ENCODE assay signal across 13 cellular contexts in the genomic region with DNA sequence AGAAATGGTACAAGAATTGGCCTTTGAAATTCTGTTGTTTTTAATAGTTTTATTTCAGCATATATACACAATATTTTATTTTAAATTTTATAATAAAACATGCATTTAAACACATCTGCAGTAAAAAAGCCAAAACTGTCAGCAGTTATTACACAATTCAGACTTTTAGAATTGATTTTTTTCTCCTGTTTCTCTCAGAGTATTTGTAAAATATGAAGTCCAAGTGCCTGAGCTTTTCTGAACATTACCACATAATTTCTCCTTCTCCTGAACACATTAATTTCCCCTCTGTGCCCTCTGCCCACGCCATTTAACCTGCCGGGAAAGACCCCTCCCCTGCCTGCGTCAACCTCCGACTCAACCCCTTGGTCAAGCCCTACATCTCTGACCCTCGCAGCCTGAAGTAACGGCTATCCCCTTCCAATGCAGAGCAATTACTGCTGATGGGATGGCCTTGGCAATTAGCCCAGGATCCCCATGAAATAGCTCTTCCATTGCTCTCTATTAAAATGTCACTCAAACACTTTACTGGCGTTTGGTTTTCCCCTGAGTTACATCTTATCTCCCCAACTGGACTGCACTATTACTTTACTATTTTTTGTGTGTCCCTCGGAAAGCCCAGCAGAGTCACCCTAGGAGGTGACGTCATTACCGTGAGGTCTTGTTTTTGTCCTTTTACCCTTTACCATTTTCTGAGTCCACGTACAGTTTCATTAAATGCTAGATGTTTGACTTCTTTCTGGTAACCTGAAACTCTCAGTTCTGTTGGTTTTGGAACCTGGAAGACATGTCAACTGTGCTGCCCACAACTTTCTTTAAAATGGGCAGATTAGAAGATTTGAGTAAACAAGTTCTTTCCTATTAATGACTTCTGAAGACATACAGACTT.
A peak's percentile ranks its signal among the peaks of the same experiment; 100 is the strongest.
DNase-seq lines count a peak whose midpoint lies in the region; ATAC-seq and TF ChIP-seq lines count a peak whose summit lies in the region.
"Had no signal": no experiment of that assay in that cellular context is flagged by ENCODE, and none has a peak within 500 bp of the region (broad histone marks: within the 10 kb centered on the region; RNA-seq: fewer than 3 reads in every experiment).

No MANE protein-coding gene starts in this region.

- TF ChIP-seq CTCF in GM13977 (IDR thresholded peaks at IDR 0.05; ENCODE audit: extremely low read depth, insufficient read depth, missing control alignments): no peak

- no peaks in the 10 kb centered on the region for H4K20me1 ChIP-seq in BLaER1

- no peak for ATAC-seq in SK-N-SH treated with all-trans-retinoic acid at 6 μM for 48 hours

- peaks cover 66% of the 10 kb centered on the region for H3K4me1 ChIP-seq in BLaER1

- DNase-seq in GM13977 (ENCODE audit: low spot score) (peak; percentile 34), left kidney (ENCODE audit: low read depth, low spot score) (peak; percentile 61), GOT3 (lab: John Stamatoyannopoulos, UW) (no peak), NCI-H2029 treated with DMSO at 0.1 percent for 48 hours (lab: John Stamatoyannopoulos, UW) (no peak), substantia nigra (lab: John Stamatoyannopoulos, UW) (no peak), SKM-1 treated with dmso at 0.1 percent for 144 hours (lab: John Stamatoyannopoulos, UW; ENCODE audit: unreplicated experiment) (no peak)
- DNase-seq: activated CD4-positive, CD25-positive, alpha-beta regulatory T cell treated with anti-CD3 and anti-CD28 coated beads, Interleukin-2, amount 50 U/mL, for 72 hours; CD4-positive, alpha-beta T cell; effector CD4-positive, alpha-beta T cell; NCI-H1694; stimulated activated CD4-positive, alpha-beta T cell treated with anti-CD3 and anti-CD28 coated beads, Interleukin-12 subunit alpha, Interleukin-12 subunit beta, amount 100 ng/mL, for 4 hours had no signal

- H3K36me3 ChIP-seq in BLaER1: no peaks in the 10 kb centered on the region

- H3K27ac ChIP-seq in BLaER1 (no peak overlapping the region), substantia nigra (ENCODE audit: low read depth, low read length, poor library complexity, severe bottlenecking) (no peak overlapping the region)

- in situ Hi-C loops in GM13977 (cut with MboI; ENCODE audit: low pct_unique_long_range_greater_than_20kb, low sequenced_read_pairs, unreplicated experiment): no loop called here

- H3K27me3 ChIP-seq in BLaER1: no peaks in the 10 kb centered on the region

- peak overlapping the region; percentile 94; the same call in 1 of the 2 replicates for H3K4me2 ChIP-seq in BLaER1

- H3K9me3 ChIP-seq in BLaER1: no peaks in the 10 kb centered on the region

- no peak overlapping the region for H3K9ac ChIP-seq in BLaER1

- H3K4me3 ChIP-seq in BLaER1: no peak overlapping the region

TF ChIP-seq in SK-N-SH treated with all-trans-retinoic acid at 6 μM for 48 hours, 23 proteins besides CTCF, POLR2A, EP300 and RAD21:
- TF ChIP-seq ISL1 (CRISPR knock-in tag; IDR thresholded peaks at IDR 0.05): peak; percentile 33; the same call in 1 of the 2 replicates
- TF ChIP-seq ZFP3 (CRISPR knock-in tag; IDR thresholded peaks at IDR 0.05): no peak

Comparison
In these comparisons a context has a peak if more than half of its experiments do, and no peak if none do; other contexts are left out.
1. DNase-seq: peak in GM13977 (single experiment) and left kidney (single experiment); none in GOT3 (single experiment), NCI-H2029 treated with DMSO at 0.1 percent for 48 hours (single experiment), substantia nigra (0 of 49) and SKM-1 treated with dmso at 0.1 percent for 144 hours (single experiment).